Comparison of ENCODE assay signal across 13 cellular contexts in the genomic region with DNA sequence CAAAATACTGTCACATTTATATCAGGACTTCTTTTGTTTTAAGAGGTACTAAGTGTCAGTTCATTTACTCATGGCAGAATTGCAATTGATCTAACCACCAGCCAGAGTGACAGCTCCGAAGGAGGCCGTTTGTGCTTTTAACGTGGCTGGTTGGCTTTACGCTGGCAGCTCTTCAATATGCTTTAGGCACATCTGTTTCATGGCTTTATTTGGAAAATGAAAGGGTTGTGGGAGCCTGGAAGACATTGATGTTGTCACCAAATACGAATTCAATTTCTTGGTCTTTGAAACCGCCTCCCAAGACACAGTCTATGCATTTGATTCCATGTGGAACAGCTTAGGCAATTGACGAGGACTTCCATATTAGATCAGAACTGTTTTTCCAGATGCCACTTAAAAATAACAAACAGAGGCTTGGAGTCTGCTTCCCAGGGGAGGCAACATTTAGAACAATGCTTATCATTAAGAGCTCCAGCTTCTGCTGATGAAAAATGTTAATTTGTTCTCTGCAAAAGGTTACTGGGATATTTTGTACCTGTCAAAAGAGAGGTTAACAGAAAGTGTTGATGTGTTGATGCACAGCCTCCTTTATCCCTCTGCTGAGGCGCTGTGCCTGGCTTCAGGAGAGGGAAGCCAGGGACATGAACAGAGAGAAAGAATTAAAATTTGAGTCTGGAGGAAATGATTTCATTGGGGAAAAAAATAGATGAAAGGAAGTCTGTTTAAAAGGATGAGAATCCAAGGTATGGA.
DNase-seq lines count a peak whose midpoint lies in the region; ATAC-seq and TF ChIP-seq lines count a peak whose summit lies in the region.
"Had no signal": no experiment of that assay in that cellular context is flagged by ENCODE, and none has a peak within 500 bp of the region (broad histone marks: within the 10 kb centered on the region; RNA-seq: fewer than 3 reads in every experiment).

No MANE protein-coding gene starts in this region.

- H3K9me3 ChIP-seq in IMR-90 (ENCODE audit: control insufficient read depth, insufficient read depth, low read length), result no peaks in the 10 kb centered on the region
- no peaks in the 10 kb centered on the region for H3K9me3 ChIP-seq in endocrine pancreas (ENCODE audit: control insufficient read depth, low read length)

- peak overlapping the region; percentile 88 for H2BK120ac ChIP-seq in IMR-90 (ENCODE audit: low read depth, low read length)

- H2BK15ac ChIP-seq in IMR-90 (ENCODE audit: low read depth, low read length), result peak overlapping the region; percentile 89

- H4K20me1 ChIP-seq in IMR-90 (ENCODE audit: insufficient read depth, low read length), result no peaks in the 10 kb centered on the region

- DNase-seq in A172 (ENCODE audit: low spot score), result peak; percentile 23
- peak; percentile 39 for DNase-seq in IMR-90
- peak; percentile 7 for DNase-seq in left kidney (ENCODE audit: low read depth, low spot score)
- no peak for DNase-seq in NCI-H1048 (lab: John Stamatoyannopoulos, UW)
- DNase-seq: central memory CD4-positive, alpha-beta T cell; DND-41 had no signal

- intact Hi-C loops in IMR-90 (cut with micrococcal nuclease), result loop anchor here (5.0 kb wide), 1 partner anchor 166 kb away; no protein-coding TSS in a partner anchor

- H3K36me3 ChIP-seq in IMR-90 (ENCODE audit: control insufficient read depth, insufficient read depth, low read length) (no peaks in the 10 kb centered on the region), endocrine pancreas (ENCODE audit: control insufficient read depth, insufficient read depth, low read length) (no peaks in the 10 kb centered on the region)

- H3K4me1 ChIP-seq in IMR-90 (ENCODE audit: control insufficient read depth, insufficient read depth, low read length) (peaks cover 34% of the 10 kb centered on the region), endocrine pancreas (ENCODE audit: control insufficient read depth, insufficient read depth, low read length) (peaks cover 4% of the 10 kb centered on the region)
- H3K4me1 ChIP-seq: parathyroid adenoma had no signal

- peak overlapping the region; percentile 2 to 73 for H4K8ac ChIP-seq in IMR-90 (ENCODE audit: low read depth in 2 of 2, low read length in 2 of 2)

- H3K27me3 ChIP-seq in IMR-90 (ENCODE audit: control insufficient read depth, insufficient read depth, low read length) (no peaks in the 10 kb centered on the region), endocrine pancreas (ENCODE audit: control insufficient read depth, insufficient read depth, low read length) (no peaks in the 10 kb centered on the region)

- H3K23ac ChIP-seq in IMR-90 (ENCODE audit: low read depth, low read length), result peak overlapping the region; percentile 57

- H3K14ac ChIP-seq in IMR-90 (replicated peaks; ENCODE audit: low read depth, low read length), result peak overlapping the region; percentile 87

- H3K18ac ChIP-seq in IMR-90 (ENCODE audit: low read depth, low read length), result peak overlapping the region; percentile 98

- peak overlapping the region; percentile 90 for H4K91ac ChIP-seq in IMR-90 (ENCODE audit: insufficient read depth, low read depth, low read length)

- 88% methylated on average over 1 of the region's 8 CpGs; no CpG with 5 or more reads in 1 of the 2 experiments for WGBS in IMR-90 (ENCODE audit: extremely low coverage in 2 of 2, insufficient read length in 1 of 2), 2 experiments

- H2AFZ ChIP-seq in IMR-90 (replicated peaks; ENCODE audit: low read length, poor library complexity), result peak overlapping the region; percentile 74
- H2AFZ ChIP-seq: parathyroid adenoma had no signal

- no peak overlapping the region for H3K4me2 ChIP-seq in IMR-90 (ENCODE audit: low read depth, low read length)

- H3K9ac ChIP-seq in IMR-90 (ENCODE audit: low read depth, low read length), result peak overlapping the region; percentile 57; the same call in 1 of the 2 replicates
- H3K9ac ChIP-seq in endocrine pancreas (ENCODE audit: control insufficient read depth, insufficient read depth, low read length), result no peak overlapping the region
- H3K9ac ChIP-seq: parathyroid adenoma had no signal

- H3K56ac ChIP-seq in IMR-90 (ENCODE audit: extremely low read depth, insufficient read depth, low read length), result peak overlapping the region; percentile 42

- no peak overlapping the region for H2AK9ac ChIP-seq in IMR-90 (replicated peaks; ENCODE audit: low read depth, low read length, poor library complexity)

- dilution Hi-C loops in IMR-90 (cut with HindIII; ENCODE audit: low sequenced_read_pairs, unreplicated experiment), result no loop called here

- no peak for TF ChIP-seq CTCF in IMR-90 (conservative IDR thresholded peaks at IDR 0.05; ENCODE audit: low read depth, low read length)

- POLR2A ChIA-PET in IMR-90 (lab: Charles Lee; ENCODE audit: unreplicated experiment), result no interaction called here

- peaks cover 0 to 24% of the 10 kb centered on the region in 2 experiments; a peak in 2 of 4 replicates for H3K79me1 ChIP-seq in IMR-90 (ENCODE audit: low read depth in 1 of 2, low read length in 2 of 2)

- ATAC-seq in IMR-90 (ENCODE audit: low read depth) (no peak), HG02610 (IDR thresholded peaks at IDR 0.05; ENCODE audit: unreplicated experiment) (no peak), GM18498 (IDR thresholded peaks at IDR 0.05; ENCODE audit: unreplicated experiment) (no peak), HG02938 (IDR thresholded peaks at IDR 0.05; ENCODE audit: unreplicated experiment) (no peak)
- ATAC-seq: activated T-helper 17 cell treated with anti-CD3 and anti-CD28 coated beads, Interleukin-2, amount 50 U/mL, for 72 hours; left lobe of liver had no signal

- H3K4me3 ChIP-seq in IMR-90 (ENCODE audit: insufficient read depth, low read depth, low read length) (no peak overlapping the region), endocrine pancreas (ENCODE audit: control insufficient read depth, insufficient read depth, low read length) (peak overlapping the region; percentile 35)

- CTCF ChIA-PET in IMR-90 (lab: Yijun Ruan, JAX), result interaction anchor here (0.6 to 1.6 kb wide), 4 partner anchors 10 to 232 kb away, joined by 3 to 4 read pairs (median 3); no protein-coding TSS in a partner anchor

- BruUV-seq in IMR-90 (replicated peaks; lab: Mats Ljungman, UMichigan), result no TSS peak

- no peak for TF ChIP-seq POLR2A in IMR-90 (IDR thresholded peaks at IDR 0.05; ENCODE audit: low read depth, low read length)

- H3K4ac ChIP-seq in IMR-90 (ENCODE audit: low read depth, low read length), result peak overlapping the region; percentile 76

- in situ Hi-C loops in IMR-90 (cut with MboI; ENCODE audit: low sequenced_read_pairs), result no loop called here

- peak overlapping the region; percentile 95 for H2AK5ac ChIP-seq in IMR-90 (ENCODE audit: low read depth, low read length)

- H2BK5ac ChIP-seq in IMR-90 (ENCODE audit: low read depth, low read length, poor library complexity, severe bottlenecking), result peak overlapping the region; percentile 82

- peak overlapping the region; percentile 89 for H3K27ac ChIP-seq in IMR-90 (ENCODE audit: insufficient read depth, low read length)
- H3K27ac ChIP-seq: parathyroid adenoma had no signal

- peak overlapping the region; percentile 65 for H4K5ac ChIP-seq in IMR-90 (ENCODE audit: low read depth, low read length)

- peaks cover 33% of the 10 kb centered on the region for H3K9me1 ChIP-seq in IMR-90 (ENCODE audit: insufficient read depth, low read length)

- H2BK20ac ChIP-seq in IMR-90 (ENCODE audit: low read depth, low read length), result peak overlapping the region; percentile 90

- no peak for TF ChIP-seq RAD21 in IMR-90 (IDR thresholded peaks at IDR 0.05; ENCODE audit: low read length)

TF ChIP-seq in IMR-90, 13 proteins besides CTCF, POLR2A, EP300 and RAD21:
- no peak for TF ChIP-seq BHLHE40 (IDR thresholded peaks at IDR 0.05; ENCODE audit: low read depth, low read length)
- no peak for TF ChIP-seq NFE2L2 (IDR thresholded peaks at IDR 0.05; ENCODE audit: low read depth, low read length)
- TF ChIP-seq SMC3 (IDR thresholded peaks at IDR 0.05; ENCODE audit: low read depth, low read length), result no peak
- TF ChIP-seq RCOR1 (IDR thresholded peaks at IDR 0.05; ENCODE audit: insufficient replicate concordance, low read length), result no peak
- TF ChIP-seq, protein P1, sequence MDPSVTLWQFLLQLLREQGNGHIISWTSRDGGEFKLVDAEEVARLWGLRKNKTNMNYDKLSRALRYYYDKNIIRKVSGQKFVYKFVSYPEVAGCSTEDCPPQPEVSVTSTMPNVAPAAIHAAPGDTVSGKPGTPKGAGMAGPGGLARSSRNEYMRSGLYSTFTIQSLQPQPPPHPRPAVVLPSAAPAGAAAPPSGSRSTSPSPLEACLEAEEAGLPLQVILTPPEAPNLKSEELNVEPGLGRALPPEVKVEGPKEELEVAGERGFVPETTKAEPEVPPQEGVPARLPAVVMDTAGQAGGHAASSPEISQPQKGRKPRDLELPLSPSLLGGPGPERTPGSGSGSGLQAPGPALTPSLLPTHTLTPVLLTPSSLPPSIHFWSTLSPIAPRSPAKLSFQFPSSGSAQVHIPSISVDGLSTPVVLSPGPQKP (IDR thresholded peaks at IDR 0.05; ENCODE audit: borderline replicate concordance, low read depth, low read length), result no peak
- no peak for TF ChIP-seq MAZ (IDR thresholded peaks at IDR 0.05; ENCODE audit: borderline replicate concordance, low read depth, low read length)
- TF ChIP-seq MXI1 (IDR thresholded peaks at IDR 0.05; ENCODE audit: borderline replicate concordance, low read depth, low read length), result no peak
- TF ChIP-seq FOS (IDR thresholded peaks at IDR 0.05; ENCODE audit: low read depth, low read length), result no peak
- TF ChIP-seq CHD1 (IDR thresholded peaks at IDR 0.05; ENCODE audit: low read depth, low read length), result no peak
- no peak for TF ChIP-seq MAFK (IDR thresholded peaks at IDR 0.05; ENCODE audit: low read depth, low read length)
- TF ChIP-seq RFX5 (IDR thresholded peaks at IDR 0.05; ENCODE audit: low read depth, low read length), result no peak
